In the genomic region with DNA sequence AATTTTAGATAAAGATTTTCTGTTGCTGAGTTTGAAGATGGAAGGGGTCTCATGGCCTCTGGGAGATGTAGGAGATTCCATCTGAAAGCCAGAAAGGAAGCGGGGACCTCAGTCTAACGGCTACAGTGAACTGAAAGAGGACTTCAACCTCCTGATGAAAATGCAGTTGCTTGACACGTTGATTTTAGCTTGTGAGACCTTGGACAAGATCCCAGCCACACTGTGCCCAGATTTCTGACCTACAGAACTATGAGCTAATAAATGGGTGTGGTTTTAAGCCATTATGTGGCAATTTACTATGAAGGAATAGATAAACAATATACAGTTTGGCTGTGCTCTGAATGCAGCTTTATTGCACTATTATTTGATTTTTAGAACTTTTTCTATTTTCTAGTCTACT, we compare ENCODE assay signal across 22 cellular contexts.
DNase-seq lines count a peak whose midpoint lies in the region; ATAC-seq and TF ChIP-seq lines count a peak whose summit lies in the region.
"Had no signal": no experiment of that assay in that cellular context is flagged by ENCODE, and none has a peak within 500 bp of the region (broad histone marks: within the 10 kb centered on the region; RNA-seq: fewer than 3 reads in every experiment).

No MANE protein-coding gene starts in this region.

- H3K27me3 ChIP-seq in right lobe of liver (no peaks in the 10 kb centered on the region), BE2C (no peaks in the 10 kb centered on the region)
- H3K27me3 ChIP-seq: colonic mucosa, spleen had no signal

- peak overlapping the region in 1 of 3 donors; percentile 13 for H3K27ac ChIP-seq in right lobe of liver
- H3K27ac ChIP-seq: colonic mucosa, parathyroid adenoma, spleen had no signal

- BruUV-seq in Calu3 (replicated peaks; lab: Mats Ljungman, UMichigan): no TSS peak

- H3K4me3 ChIP-seq in AG10803 (ENCODE audit: low read length) (no peak overlapping the region), choroid plexus epithelial cell (ENCODE audit: low read depth, low read length) (no peak overlapping the region), right lobe of liver (no peak overlapping the region), BE2C (ENCODE audit: low read depth, low read length) (no peak overlapping the region)
- H3K4me3 ChIP-seq: colonic mucosa, spleen had no signal

- POLR2A ChIA-PET in HEK293T (lab: Yijun Ruan, JAX): no interaction called here

- intact Hi-C loops in right lobe of liver (cut with DNase I): no loop called here
- intact Hi-C loops in Calu3 (cut with micrococcal nuclease; ENCODE audit: unreplicated experiment): no loop called here

- CTCF ChIA-PET in HEK293T (lab: Yijun Ruan, JAX): no interaction called here
- CTCF ChIA-PET in Calu3 (lab: Charles Lee): no interaction called here

- 15% methylated on average over 3 of the region's 3 CpGs for WGBS in right lobe of liver (ENCODE audit: insufficient coverage, low coverage, low lambda C conversion rate, missing lambda C conversion rate)

- no peaks in the 10 kb centered on the region for H3K36me3 Mint-ChIP-seq in Calu3 (ENCODE audit: insufficient read depth, unreplicated experiment)
- H3K36me3 Mint-ChIP-seq: activated naive CD8-positive, alpha-beta T cell treated with anti-CD3 and anti-CD28 coated beads, Interleukin-2, amount 10 ng/mL, durations not matched to agents 7 days and 5 days; CD8-positive, alpha-beta T cell; stimulated activated memory B cell treated with anti-CD40 and anti-IgM and Interleukin-4, amounts not matched to agents 10 μg/mL and 1 μg/mL and 100 μg/mL, for 72 hours; WTC11 had no signal

- H3K4me1 Mint-ChIP-seq in Calu3 (ENCODE audit: low read depth, unreplicated experiment): peaks cover 12% of the 10 kb centered on the region
- H3K4me1 Mint-ChIP-seq: activated naive CD8-positive, alpha-beta T cell treated with anti-CD3 and anti-CD28 coated beads, Interleukin-2, amount 10 ng/mL, durations not matched to agents 7 days and 5 days; stimulated activated memory B cell treated with anti-CD40 and anti-IgM and Interleukin-4, amounts not matched to agents 10 μg/mL and 1 μg/mL and 100 μg/mL, for 72 hours; WTC11 had no signal

- TF ChIP-seq CTCF in AG10803 (conservative IDR thresholded peaks at IDR 0.05; ENCODE audit: low read length) (no peak), choroid plexus epithelial cell (conservative IDR thresholded peaks at IDR 0.05; ENCODE audit: low read depth, low read length) (no peak), right lobe of liver (IDR thresholded peaks at IDR 0.05) (no peak), BE2C (IDR thresholded peaks at IDR 0.05; ENCODE audit: low read depth, low read length) (no peak), Calu3 (IDR thresholded peaks at IDR 0.05; ENCODE audit: unreplicated experiment) (no peak)

- no peak overlapping the region for H3K27ac Mint-ChIP-seq in Calu3 (ENCODE audit: unreplicated experiment)
- H3K27ac Mint-ChIP-seq: activated naive CD8-positive, alpha-beta T cell treated with anti-CD3 and anti-CD28 coated beads, Interleukin-2, amount 10 ng/mL, durations not matched to agents 7 days and 5 days; activated T-helper 1 cell treated with anti-CD3 and anti-CD28 coated beads, Interleukin-12 subunit alpha, Interleukin-12 subunit beta, Interleukin-2, Interleukin-4 antibody, amounts not matched to agents 30 ng/mL and 10 ng/mL and 1 ng/mL, durations not matched to agents 14 hours and 24 hours and 36 hours; CD8-positive, alpha-beta T cell; stimulated activated memory B cell treated with anti-CD40 and anti-IgM and Interleukin-4, amounts not matched to agents 10 μg/mL and 1 μg/mL and 100 μg/mL, for 72 hours; WTC11 had no signal

- H3K9me3 Mint-ChIP-seq in Calu3 (ENCODE audit: low read depth, unreplicated experiment): no peaks in the 10 kb centered on the region
- H3K9me3 Mint-ChIP-seq: activated naive CD8-positive, alpha-beta T cell treated with anti-CD3 and anti-CD28 coated beads, Interleukin-2, amount 10 ng/mL, durations not matched to agents 7 days and 5 days; activated T-helper 1 cell treated with anti-CD3 and anti-CD28 coated beads, Interleukin-12 subunit alpha, Interleukin-12 subunit beta, Interleukin-2, Interleukin-4 antibody, amounts not matched to agents 30 ng/mL and 10 ng/mL and 1 ng/mL, durations not matched to agents 14 hours and 24 hours and 36 hours; CD8-positive, alpha-beta T cell; stimulated activated memory B cell treated with anti-CD40 and anti-IgM and Interleukin-4, amounts not matched to agents 10 μg/mL and 1 μg/mL and 100 μg/mL, for 72 hours; WTC11 had no signal

- H3K4me3 Mint-ChIP-seq in Calu3 (ENCODE audit: low read depth, unreplicated experiment): no peak overlapping the region
- H3K4me3 Mint-ChIP-seq: activated naive CD8-positive, alpha-beta T cell treated with anti-CD3 and anti-CD28 coated beads, Interleukin-2, amount 10 ng/mL, durations not matched to agents 7 days and 5 days; activated T-helper 1 cell treated with anti-CD3 and anti-CD28 coated beads, Interleukin-12 subunit alpha, Interleukin-12 subunit beta, Interleukin-2, Interleukin-4 antibody, amounts not matched to agents 30 ng/mL and 10 ng/mL and 1 ng/mL, durations not matched to agents 14 hours and 24 hours and 36 hours; CD8-positive, alpha-beta T cell; stimulated activated memory B cell treated with anti-CD40 and anti-IgM and Interleukin-4, amounts not matched to agents 10 μg/mL and 1 μg/mL and 100 μg/mL, for 72 hours; WTC11 had no signal

- DNase-seq in AG10803 (ENCODE audit: low read depth) (peak; percentile 79), M059J (ENCODE audit: low read depth) (peak; percentile 6), choroid plexus epithelial cell (ENCODE audit: low read depth) (peak; percentile 85), right lobe of liver (peak; percentile 56 to 73 (median 66)), BE2C (no peak), HEK293T (ENCODE audit: extremely low spot score) (no peak), Calu3 (no peak)
- DNase-seq: activated naive CD8-positive, alpha-beta T cell treated with anti-CD3 and anti-CD28 coated beads, Interleukin-2, amount 10 ng/mL, durations not matched to agents 7 days and 5 days; CD8-positive, alpha-beta T cell; colonic mucosa; left colon; NCI-H146; NCI-H345; spleen; T-helper 2 cell; trophoblast cell had no signal

- TF ChIP-seq POLR2A in right lobe of liver (IDR thresholded peaks at IDR 0.05): no peak

- H3K4me1 ChIP-seq in right lobe of liver (peaks cover 0 to 10% (median 0%) of the 10 kb centered on the region in 4 donors), BE2C (no peaks in the 10 kb centered on the region)
- H3K4me1 ChIP-seq: colonic mucosa, parathyroid adenoma, spleen had no signal

- H3K9me3 ChIP-seq in right lobe of liver: no peaks in the 10 kb centered on the region
- no peaks in the 10 kb centered on the region for H3K9me3 ChIP-seq in BE2C
- H3K9me3 ChIP-seq: colonic mucosa, spleen had no signal

- H3K36me3 ChIP-seq in right lobe of liver: no peaks in the 10 kb centered on the region
- no peaks in the 10 kb centered on the region for H3K36me3 ChIP-seq in BE2C
- H3K36me3 ChIP-seq: colonic mucosa, spleen had no signal

- H3K27me3 Mint-ChIP-seq in Calu3 (ENCODE audit: unreplicated experiment): no peaks in the 10 kb centered on the region
- H3K27me3 Mint-ChIP-seq: activated naive CD8-positive, alpha-beta T cell treated with anti-CD3 and anti-CD28 coated beads, Interleukin-2, amount 10 ng/mL, durations not matched to agents 7 days and 5 days; stimulated activated memory B cell treated with anti-CD40 and anti-IgM and Interleukin-4, amounts not matched to agents 10 μg/mL and 1 μg/mL and 100 μg/mL, for 72 hours had no signal

- ATAC-seq in right lobe of liver (peak; percentile 97 to 100 (median 99)), HG03565 (IDR thresholded peaks at IDR 0.05; ENCODE audit: unreplicated experiment) (no peak)
- ATAC-seq: CD8-positive, alpha-beta T cell; left colon; Right ventricle myocardium inferior; stimulated activated memory B cell treated with anti-CD40 and anti-IgM and Interleukin-4, amounts not matched to agents 10 μg/mL and 1 μg/mL and 100 μg/mL, for 72 hours; WTC11 had no signal

TF ChIP-seq in HEK293T, 16 proteins besides CTCF, POLR2A, EP300 and RAD21:
- TF ChIP-seq FOXA1 (IDR thresholded peaks at IDR 0.05): no peak
- TF ChIP-seq, protein P1, sequence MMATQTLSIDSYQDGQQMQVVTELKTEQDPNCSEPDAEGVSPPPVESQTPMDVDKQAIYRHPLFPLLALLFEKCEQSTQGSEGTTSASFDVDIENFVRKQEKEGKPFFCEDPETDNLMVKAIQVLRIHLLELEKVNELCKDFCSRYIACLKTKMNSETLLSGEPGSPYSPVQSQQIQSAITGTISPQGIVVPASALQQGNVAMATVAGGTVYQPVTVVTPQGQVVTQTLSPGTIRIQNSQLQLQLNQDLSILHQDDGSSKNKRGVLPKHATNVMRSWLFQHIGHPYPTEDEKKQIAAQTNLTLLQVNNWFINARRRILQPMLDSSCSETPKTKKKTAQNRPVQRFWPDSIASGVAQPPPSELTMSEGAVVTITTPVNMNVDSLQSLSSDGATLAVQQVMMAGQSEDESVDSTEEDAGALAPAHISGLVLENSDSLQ (IDR thresholded peaks at IDR 0.05): no peak
- no peak for TF ChIP-seq ZNF384 (IDR thresholded peaks at IDR 0.05)
- no peak for TF ChIP-seq CTBP1 (IDR thresholded peaks at IDR 0.05; ENCODE audit: borderline replicate concordance)
- TF ChIP-seq SUZ12 (IDR thresholded peaks at IDR 0.05): no peak
- no peak for TF ChIP-seq NFRKB (IDR thresholded peaks at IDR 0.05)
- no peak for TF ChIP-seq HDGF (IDR thresholded peaks at IDR 0.05; ENCODE audit: borderline replicate concordance)
- TF ChIP-seq TARDBP (IDR thresholded peaks at IDR 0.05): no peak
- no peak for TF ChIP-seq FOXM1 (IDR thresholded peaks at IDR 0.05; ENCODE audit: borderline replicate concordance)
- TF ChIP-seq L3MBTL2 (conservative IDR thresholded peaks at IDR 0.05): no peak
- no peak for TF ChIP-seq ARNT (IDR thresholded peaks at IDR 0.05)
- no peak for TF ChIP-seq BHLHE40 (IDR thresholded peaks at IDR 0.05; ENCODE audit: borderline replicate concordance)
- no peak for TF ChIP-seq FOXK2 (IDR thresholded peaks at IDR 0.05)
- no peak for TF ChIP-seq SP1 (IDR thresholded peaks at IDR 0.05)
- no peak for TF ChIP-seq LEF1 (IDR thresholded peaks at IDR 0.05; ENCODE audit: borderline replicate concordance)

Comparison
In these comparisons a context has a peak if more than half of its experiments do, and no peak if none do; other contexts are left out.
1. DNase-seq: peak in AG10803 (single experiment), M059J (single experiment), choroid plexus epithelial cell (single experiment) and right lobe of liver (3 of 3); none in BE2C (single experiment), HEK293T (single experiment) and Calu3 (single experiment).